8 cellular contexts compared by ENCODE assay signal in genomic region chr12:15584366-15585041, GRCh38.
DNase-seq lines count a peak whose midpoint lies in the region; ATAC-seq, FAIRE-seq and TF ChIP-seq lines count a peak whose summit lies in the region.

No MANE protein-coding gene starts in this region.

- H3K36me3 ChIP-seq in GM12878 (ENCODE audit: control insufficient read depth in 2 of 2, insufficient read depth in 2 of 2, low read length in 1 of 2): no peaks in the 10 kb centered on the region
- H3K36me3 ChIP-seq in left lung: no peaks in the 10 kb centered on the region
- no peaks in the 10 kb centered on the region for H3K36me3 ChIP-seq in upper lobe of right lung

- no peak overlapping the region for H3K18ac ChIP-seq in H9 (ENCODE audit: insufficient read length, low read depth, low read length)

- FAIRE-seq in GM12878 (lab: Jason Lieb, UNC): peak; percentile 94

- intact Hi-C loops in GM12878 (cut with micrococcal nuclease; ENCODE audit: unreplicated experiment) (loop anchor here (1.0 to 2.0 kb wide), 2 partner anchors 52 to 308 kb away; no protein-coding TSS in a partner anchor), left lung (cut with DNase I) (no loop called here), upper lobe of right lung (cut with DNase I) (loop anchor here (5.0 to 10.0 kb wide), 2 partner anchors 50 to 307 kb away; no protein-coding TSS in a partner anchor)

- H3K9ac ChIP-seq in H9 (ENCODE audit: extremely low read depth, insufficient read length, low read length): no peak overlapping the region
- H3K9ac ChIP-seq in GM12878 (ENCODE audit: control insufficient read depth, insufficient read depth, low read length): no peak overlapping the region

- ATAC-seq in GM12878 (peak; percentile 78), left lung (peak; percentile 81), upper lobe of right lung (peak; percentile 68), HG03025 (IDR thresholded peaks at IDR 0.05; ENCODE audit: low FRiP score, unreplicated experiment) (no peak)

- no peak overlapping the region for H3K4ac ChIP-seq in H9 (ENCODE audit: low read depth, low read length)

- peaks cover 10% of the 10 kb centered on the region for H3K27me3 Mint-ChIP-seq in H9 (ENCODE audit: low read depth)

- H4K20me1 ChIP-seq in H9 (ENCODE audit: control insufficient read depth, insufficient read depth, insufficient read length): no peaks in the 10 kb centered on the region
- no peaks in the 10 kb centered on the region for H4K20me1 ChIP-seq in GM12878 (ENCODE audit: control insufficient read depth, insufficient read depth)

- H2AK5ac ChIP-seq in H9 (ENCODE audit: insufficient read length, low read length): no peak overlapping the region

- TF ChIP-seq RAD21 in GM12878 (IDR thresholded peaks at IDR 0.05; ENCODE audit: insufficient read depth, low read depth, low read length): peak; percentile 93

- no peak overlapping the region for H3K4me3 Mint-ChIP-seq in H9

- BruUV-seq in GM12878 (replicated peaks; lab: Mats Ljungman, UMichigan): no TSS peak

- H3K79me1 ChIP-seq in H9 (ENCODE audit: insufficient read depth, low read depth, low read length, poor library complexity, severe bottlenecking): no peaks in the 10 kb centered on the region

- CTCF ChIA-PET in GM12878 (lab: Yijun Ruan, JAX): interaction anchor here (0.6 to 19.0 kb wide), 69 partner anchors 9 to 860 kb away, joined by 3 to 1078 read pairs (median 4); partner anchors contain the start of genes DERA and RERG

- no CpG with 5 or more reads among the region's 3 CpGs for WGBS in H9 (ENCODE audit: extremely low coverage, insufficient read length, low lambda C conversion rate)
- WGBS in GM12878 (ENCODE audit: insufficient coverage, insufficient replicate concordance, low lambda C conversion rate, missing lambda C conversion rate): 20% methylated on average over 3 of the region's 3 CpGs

- TF ChIP-seq CTCF in H9 (conservative IDR thresholded peaks at IDR 0.05): peak; percentile 79
- TF ChIP-seq CTCF in GM12878 (IDR thresholded peaks at IDR 0.05 in 2 of 3, conservative IDR thresholded peaks at IDR 0.05 in 1 of 3; ENCODE audit: control insufficient read depth in 2 of 3, extremely low read depth in 1 of 3, insufficient read depth in 1 of 3, low read depth in 3 of 3, low read length in 3 of 3): peak; percentile 68 to 81 (median 69)
- TF ChIP-seq CTCF in left lung (IDR thresholded peaks at IDR 0.05): peak; percentile 50 to 58
- peak; percentile 72 for TF ChIP-seq CTCF in upper lobe of right lung (IDR thresholded peaks at IDR 0.05)

- no peak for TF ChIP-seq POLR2A in GM12878 (IDR thresholded peaks at IDR 0.05; ENCODE audit: low read depth, low read length)

- H2BK12ac ChIP-seq in H9 (ENCODE audit: insufficient read length, low read depth, low read length): no peak overlapping the region

- H4K5ac ChIP-seq in H9 (ENCODE audit: insufficient read length, low read depth, low read length): no peak overlapping the region

- no peak overlapping the region for H4K8ac ChIP-seq in H9 (replicated peaks; ENCODE audit: insufficient read length, low read depth, low read length)

- H3K27ac ChIP-seq in H9 (ENCODE audit: insufficient read length, low read depth, low read length): no peak overlapping the region
- no peak overlapping the region for H3K27ac ChIP-seq in GM12878 (ENCODE audit: control insufficient read depth, insufficient read depth)
- H3K27ac ChIP-seq in left lung: no peak overlapping the region
- no peak overlapping the region for H3K27ac ChIP-seq in upper lobe of right lung

- H3K4me2 ChIP-seq in H9 (ENCODE audit: insufficient read depth, insufficient read length, low read length): no peak overlapping the region
- H3K4me2 ChIP-seq in GM12878 (ENCODE audit: control insufficient read depth, insufficient read depth): no peak overlapping the region

- no peak overlapping the region for H3K27ac Mint-ChIP-seq in H9

- peaks cover 4 to 7% of the 10 kb centered on the region in 2 experiments; a peak in 3 of 4 replicates for H3K4me1 Mint-ChIP-seq in H9

- H3K4me1 ChIP-seq in H9 (ENCODE audit: insufficient read depth, low read length) (no peaks in the 10 kb centered on the region), GM12878 (ENCODE audit: control insufficient read depth, insufficient read depth, low read length) (no peaks in the 10 kb centered on the region), left lung (no peaks in the 10 kb centered on the region), upper lobe of right lung (no peaks in the 10 kb centered on the region)

- SMC1A ChIA-PET in GM12878 (lab: Charles Lee; ENCODE audit: uncharacterized antibody, unreplicated experiment): interaction anchor here (0.7 to 14.2 kb wide), 44 partner anchors 8 to 1647 kb away, joined by 3 to 853 read pairs (median 4); partner anchors contain the start of gene DERA

- no peak overlapping the region for H2BK120ac ChIP-seq in H9 (ENCODE audit: low read depth, low read length, poor library complexity, severe bottlenecking)

- H2BK5ac ChIP-seq in H9 (ENCODE audit: insufficient read length, low read length): no peak overlapping the region

- no peak for TF ChIP-seq EP300 in GM12878 (IDR thresholded peaks at IDR 0.05; ENCODE audit: borderline replicate concordance in 1 of 2, control insufficient read depth in 1 of 2, low read depth in 2 of 2, low read length in 2 of 2)

- POLR2A ChIA-PET in GM12878 (lab: Charles Lee): interaction anchor here (0.9 to 1.6 kb wide), 3 partner anchors 14 to 52 kb away, joined by 3 to 10 read pairs (median 7); no protein-coding TSS in a partner anchor

- in situ Hi-C loops in GM12878 (cut with MboI): no loop called here

- H3K79me2 ChIP-seq in H9 (ENCODE audit: insufficient read depth, low read length) (no peaks in the 10 kb centered on the region), GM12878 (ENCODE audit: control insufficient read depth, insufficient read depth, low read length) (no peaks in the 10 kb centered on the region)

- no peak overlapping the region for H3K14ac ChIP-seq in H9 (ENCODE audit: insufficient read depth, low read length)

- peaks cover 3 to 14% (median 9%) of the 10 kb centered on the region in 3 experiments; a peak in 5 of 7 replicates for H3K36me3 Mint-ChIP-seq in H9 (ENCODE audit: insufficient read depth in 1 of 3, low read depth in 3 of 3)

- H3T11ph ChIP-seq in H9 (ENCODE audit: low read length): no peak overlapping the region

- H3K23me2 ChIP-seq in H9 (ENCODE audit: insufficient read length, low read depth, low read length, poor library complexity, severe bottlenecking): no peaks in the 10 kb centered on the region

- H2BK15ac ChIP-seq in H9 (ENCODE audit: low read depth, low read length): no peak overlapping the region

- RAD21 ChIA-PET in GM12878 (lab: Charles Lee; ENCODE audit: unreplicated experiment): interaction anchor here (0.6 to 13.2 kb wide), 44 partner anchors 10 to 860 kb away, joined by 3 to 609 read pairs (median 4); no protein-coding TSS in a partner anchor

- H4K91ac ChIP-seq in H9 (ENCODE audit: insufficient read length, low read depth, low read length): no peak overlapping the region

- H2BK20ac ChIP-seq in H9 (ENCODE audit: low read depth, low read length, poor library complexity, severe bottlenecking): no peak overlapping the region

- H2AFZ ChIP-seq in H9 (ENCODE audit: low read length) (no peak overlapping the region), GM12878 (ENCODE audit: control insufficient read depth, low read depth, low read length) (no peak overlapping the region)

- peaks cover 5% of the 10 kb centered on the region for H3K9me3 ChIP-seq in H9 (ENCODE audit: control insufficient read depth, low read depth, low read length)
- no peaks in the 10 kb centered on the region; the same call in 2 of the 3 replicates for H3K9me3 ChIP-seq in GM12878 (replicated peaks; ENCODE audit: control insufficient read depth, insufficient read depth, low read length)
- H3K9me3 ChIP-seq in left lung: no peaks in the 10 kb centered on the region
- no peaks in the 10 kb centered on the region for H3K9me3 ChIP-seq in upper lobe of right lung

- H3K4me3 ChIP-seq in GM12878 (no peak overlapping the region), left lung (no peak overlapping the region), upper lobe of right lung (no peak overlapping the region)

- DNase-seq in NCI-H2171 treated with DMSO at 0.1 percent for 48 hours (lab: John Stamatoyannopoulos, UW) (peak; percentile 0), NCI-H2171 (lab: John Stamatoyannopoulos, UW) (no peak), H9 (no peak), NCI-H526 treated with DMSO at 0.1 percent for 48 hours (lab: John Stamatoyannopoulos, UW) (peak; percentile 19), GM12878 (ENCODE audit: low read depth, low spot score) (no peak), left lung (no peak), upper lobe of right lung (no peak)

- H3K23ac ChIP-seq in H9 (ENCODE audit: insufficient read length, low read depth, low read length): no peak overlapping the region

- peaks cover 5 to 10% of the 10 kb centered on the region in 2 experiments for H3K9me3 Mint-ChIP-seq in H9

- no peaks in the 10 kb centered on the region for H3K27me3 ChIP-seq in H9 (ENCODE audit: insufficient read depth, low read length)
- H3K27me3 ChIP-seq in GM12878 (replicated peaks in 1 of 2; ENCODE audit: control insufficient read depth in 2 of 2, insufficient read depth in 2 of 2, low read length in 1 of 2): 0 out of 4 replicates have a peak, but pooled peaks cover 0 to 1% of the 10 kb centered on the region in 2 experiments
- H3K27me3 ChIP-seq in left lung: no peaks in the 10 kb centered on the region
- no peaks in the 10 kb centered on the region for H3K27me3 ChIP-seq in upper lobe of right lung

- H3K56ac ChIP-seq in H9 (ENCODE audit: insufficient read length, low read depth, low read length): no peak overlapping the region

TF ChIP-seq in GM12878, 131 proteins besides CTCF, POLR2A, EP300 and RAD21 (continues in another document):
- no peak for TF ChIP-seq ETV6 (conservative IDR thresholded peaks at IDR 0.05 in 1 of 2, IDR thresholded peaks at IDR 0.05 in 1 of 2; ENCODE audit: borderline replicate concordance in 1 of 2, low read depth in 1 of 2)
- 0 out of 2 replicates have a peak, but pooled peaks have one; percentile 21 for TF ChIP-seq FOXM1 (IDR thresholded peaks at IDR 0.05; ENCODE audit: low read depth, low read length)
- TF ChIP-seq CHD4 (IDR thresholded peaks at IDR 0.05): no peak

Comparison
In these comparisons a context has a peak if more than half of its experiments do, and no peak if none do; other contexts are left out.
1. DNase-seq: peak in NCI-H2171 treated with DMSO at 0.1 percent for 48 hours (single experiment) and NCI-H526 treated with DMSO at 0.1 percent for 48 hours (single experiment); none in NCI-H2171 (single experiment), H9 (single experiment), GM12878 (single experiment), left lung (0 of 2) and upper lobe of right lung (single experiment).
2. intact Hi-C loops: an anchor here in GM12878 (1.0 to 2.0 kb wide) and upper lobe of right lung (5.0 to 10.0 kb wide); none called in left lung.
3. Peak in every context shown above with its lines, with median percentiles within 50 percentile points of each other: CTCF ChIP-seq.